20 cellular contexts compared by ENCODE assay signal in genomic region chr19:52917531-52917930, GRCh38. TPM values are rescaled to one million over a fixed set of nuclear protein-coding genes. Genes with fewer than 3 reads are reported as not detected.
DNase-seq lines count a peak whose midpoint lies in the region; ATAC-seq, FAIRE-seq and TF ChIP-seq lines count a peak whose summit lies in the region.
"Had no signal": no experiment of that assay in that cellular context is flagged by ENCODE, and none has a peak within 500 bp of the region (broad histone marks: within the 10 kb centered on the region; RNA-seq: fewer than 3 reads in every experiment).

No MANE protein-coding gene starts in this region.

- intact Hi-C loops in Caco-2 (cut with micrococcal nuclease; ENCODE audit: unreplicated experiment) (no loop called here), Panc1 (cut with micrococcal nuclease; ENCODE audit: unreplicated experiment) (no loop called here), testis (cut with DNase I; ENCODE audit: low total_unique reads) (no loop called here)

- H3K4me3 ChIP-seq in Caco-2 (ENCODE audit: low read depth, low read length) (no peak overlapping the region), Panc1 (ENCODE audit: low read depth in 2 of 2, low read length in 2 of 2) (no peak overlapping the region), bronchial epithelial cell (ENCODE audit: low read depth, low read length) (no peak overlapping the region), testis (no peak overlapping the region)
- H3K4me3 ChIP-seq: HAP-1 had no signal

- WGBS in testis, 2 donors = 91 to 95% methylated on average over 5 of the region's 5 CpGs

- no peak overlapping the region for H3K4me3 Mint-ChIP-seq in Caco-2 (ENCODE audit: unreplicated experiment)
- H3K4me3 Mint-ChIP-seq in neural crest cell = peak overlapping the region; percentile 43
- H3K4me3 Mint-ChIP-seq: CD8-positive, alpha-beta T cell had no signal

- BruUV-seq in Caco-2 (replicated peaks; lab: Mats Ljungman, UMichigan) (TSS peak; percentile 2), Panc1 (replicated peaks; lab: Mats Ljungman, UMichigan) (TSS peak; percentile 22)

- H3K36me3 Mint-ChIP-seq in Caco-2 (ENCODE audit: insufficient read depth, unreplicated experiment) (peaks cover 43% of the 10 kb centered on the region), neural crest cell (ENCODE audit: low read depth) (peaks cover 17% of the 10 kb centered on the region)

- peak overlapping the region; percentile 22 for H3K27ac Mint-ChIP-seq in Caco-2 (ENCODE audit: unreplicated experiment)
- peak overlapping the region; percentile 79 for H3K27ac Mint-ChIP-seq in neural crest cell (ENCODE audit: unreplicated experiment)
- H3K27ac Mint-ChIP-seq: CD8-positive, alpha-beta T cell had no signal

- H3K27ac ChIP-seq in Panc1 (ENCODE audit: low read length) = no peak overlapping the region
- H3K27ac ChIP-seq in testis = no peak overlapping the region

- H3K9me3 Mint-ChIP-seq in Caco-2 (ENCODE audit: unreplicated experiment) = peaks cover 10% of the 10 kb centered on the region
- H3K9me3 Mint-ChIP-seq in neural crest cell = no peaks in the 10 kb centered on the region

- H3K27me3 ChIP-seq in Caco-2 (replicated peaks; ENCODE audit: control insufficient read depth, insufficient read depth, low read length) = no peaks in the 10 kb centered on the region
- H3K27me3 ChIP-seq in Panc1 (ENCODE audit: control insufficient read depth, insufficient read depth, low read length) = no peaks in the 10 kb centered on the region
- H3K27me3 ChIP-seq in bronchial epithelial cell (ENCODE audit: control insufficient read depth, insufficient read depth, low read length) = no peaks in the 10 kb centered on the region
- H3K27me3 ChIP-seq in testis = no peaks in the 10 kb centered on the region

- peaks cover 3% of the 10 kb centered on the region; the same call in 1 of the 2 replicates for H3K9me3 ChIP-seq in Caco-2
- no peaks in the 10 kb centered on the region for H3K9me3 ChIP-seq in Panc1 (ENCODE audit: control insufficient read depth, insufficient read depth, low read depth, low read length)
- no peaks in the 10 kb centered on the region for H3K9me3 ChIP-seq in testis
- H3K9me3 ChIP-seq: HAP-1 had no signal

- H3K36me3 ChIP-seq in Caco-2 (ENCODE audit: control insufficient read depth, insufficient read depth, low read length) (peaks cover 4% of the 10 kb centered on the region), Panc1 (ENCODE audit: control insufficient read depth, insufficient read depth, low read length) (no peaks in the 10 kb centered on the region), bronchial epithelial cell (ENCODE audit: control insufficient read depth, insufficient read depth, low read length) (peaks cover 19% of the 10 kb centered on the region), testis (ENCODE audit: low read depth, missing control alignments) (no peaks in the 10 kb centered on the region)

- H3K4me1 ChIP-seq in Caco-2 (0 out of 2 replicates have a peak, but pooled peaks cover 4% of the 10 kb centered on the region), Panc1 (ENCODE audit: control insufficient read depth, insufficient read depth, low read length) (no peaks in the 10 kb centered on the region), testis (no peaks in the 10 kb centered on the region)
- H3K4me1 ChIP-seq: HAP-1 had no signal

- CTCF ChIA-PET in Caco-2 (lab: Charles Lee) (no interaction called here), Panc1 (lab: Charles Lee) (no interaction called here)

- TF ChIP-seq CTCF in Caco-2 (IDR thresholded peaks at IDR 0.05; ENCODE audit: insufficient read depth in 1 of 2, low read depth in 1 of 2, low read length in 1 of 2, severe bottlenecking in 1 of 2, unreplicated experiment in 1 of 2) (no peak), Panc1 (IDR thresholded peaks at IDR 0.05) (no peak), bronchial epithelial cell (IDR thresholded peaks at IDR 0.05; ENCODE audit: insufficient read depth, low read length, severe bottlenecking) (no peak), neural crest cell (conservative IDR thresholded peaks at IDR 0.05) (no peak), testis (IDR thresholded peaks at IDR 0.05) (no peak)

- POLR2A ChIA-PET in Caco-2 (lab: Charles Lee) (no interaction called here), Panc1 (lab: Charles Lee) (interaction anchor here (0.6 kb wide), 1 partner anchor 73 kb away, joined by 3 read pairs; no protein-coding TSS in a partner anchor)

- no peak for TF ChIP-seq POLR2A in testis (IDR thresholded peaks at IDR 0.05)

- FAIRE-seq in bronchial epithelial cell (lab: Jason Lieb, UNC) = peak; percentile 43
- FAIRE-seq: D721Med, GM12891, GM18507, H54 had no signal

- H3K4me1 Mint-ChIP-seq in Caco-2 (ENCODE audit: low read depth, unreplicated experiment) (peaks cover 12% of the 10 kb centered on the region), neural crest cell (peaks cover 17% of the 10 kb centered on the region)

- no peak for DNase-seq in Caco-2
- no peak for DNase-seq in Panc1 (ENCODE audit: low read depth, low spot score)
- DNase-seq in bronchial epithelial cell (ENCODE audit: low read depth) = no peak
- no peak for DNase-seq in neural crest cell (ENCODE audit: low read depth, low spot score)
- DNase-seq in iPS-NIHi7 (ENCODE audit: extremely low spot score) = no peak
- no peak for DNase-seq in testis
- no peak for DNase-seq in NCI-H2107 (lab: John Stamatoyannopoulos, UW)
- DNase-seq in NCI-H69 (lab: John Stamatoyannopoulos, UW) = no peak
- DNase-seq: C1 segment of cervical spinal cord; CD8-positive, alpha-beta T cell; DMS 273 treated with DMSO at 0.1 percent for 48 hours; DMS79; EL; GDM1; GOT3 had no signal

- no peak for ATAC-seq in Panc1
- ATAC-seq: CD8-positive, alpha-beta T cell had no signal

- H3K27me3 Mint-ChIP-seq in Caco-2 (ENCODE audit: insufficient read depth, unreplicated experiment) (no peaks in the 10 kb centered on the region), neural crest cell (ENCODE audit: low read depth) (no peaks in the 10 kb centered on the region)

- in situ Hi-C loops in Panc1 (cut with HindIII; ENCODE audit: low pct_unique_long_range_greater_than_20kb, low sequenced_read_pairs) = no loop called here

RNA-seq across cellular contexts. Expression of gene ZNF888, which starts 5.7 kb away (rescaled TPM):
- 7.3 and 9.0 TPM in 2 replicates for total RNA-seq in Caco-2 (2022)
- 7.4 TPM for total RNA-seq in Panc1 (2021; ENCODE audit: unreplicated experiment)
- 2.3 TPM for polyA plus RNA-seq in Panc1 (2012; ENCODE audit: insufficient read length)
- 9.7 and 13.2 TPM in 2 replicates for total RNA-seq in bronchial epithelial cell
- total RNA-seq in neural crest cell = 8.0 and 8.2 TPM in 2 replicates
- 1 to 10 TPM; 2.3 to 3.2 TPM for total RNA-seq in testis
- 2.2 TPM for polyA plus RNA-seq in testis (ENCODE audit: insufficient read depth, low read depth, low replicate concordance)

RNA-seq across cellular contexts. Expression of gene ZNF320, which starts 20.1 kb away (rescaled TPM):
- 14.7 and 15.5 TPM in 2 replicates for total RNA-seq in Caco-2 (2022)
- total RNA-seq in Panc1 (2021; ENCODE audit: unreplicated experiment) = 10.2 TPM
- 5.9 TPM for polyA plus RNA-seq in Panc1 (2012; ENCODE audit: insufficient read length)
- total RNA-seq in bronchial epithelial cell = 12.3 and 23.4 TPM in 2 replicates
- total RNA-seq in neural crest cell = 26.9 and 38.1 TPM in 2 replicates
- total RNA-seq in testis = 10 to 100 TPM; 21.3 to 21.6 TPM
- polyA plus RNA-seq in testis (ENCODE audit: insufficient read depth, low read depth, low replicate concordance) = 8.2 TPM

RNA-seq across cellular contexts. Expression of gene ZNF816, which starts 45.1 kb away (rescaled TPM):
- total RNA-seq in Caco-2 (2022) = 8.8 and 11.5 TPM in 2 replicates
- 7.1 TPM for total RNA-seq in Panc1 (2021; ENCODE audit: unreplicated experiment)
- polyA plus RNA-seq in Panc1 (2012; ENCODE audit: insufficient read length) = 3.2 TPM
- total RNA-seq in bronchial epithelial cell = 13.3 and 24.0 TPM in 2 replicates
- 12.0 and 13.8 TPM in 2 replicates for total RNA-seq in neural crest cell
- 10 to 100 TPM in 1 of 2 donors, 1 to 10 TPM in 1; 6.9 to 14.9 TPM for total RNA-seq in testis
- 3.1 TPM for polyA plus RNA-seq in testis (ENCODE audit: insufficient read depth, low read depth, low replicate concordance)
